Comparison of ENCODE assay signal across 1 cellular context in genomic region chr3:158683216-158683975, GRCh38.
A peak's percentile ranks its signal among the peaks of the same experiment; 100 is the strongest.
TF ChIP-seq lines count a peak whose summit lies in the region.

No MANE protein-coding gene starts in this region.

TF ChIP-seq in IMR-90, 13 proteins besides CTCF, POLR2A, EP300 and RAD21:
- TF ChIP-seq ELK1 (IDR thresholded peaks at IDR 0.05; ENCODE audit: borderline replicate concordance, low read depth, low read length): no peak
- no peak for TF ChIP-seq NFE2L2 (IDR thresholded peaks at IDR 0.05; ENCODE audit: low read depth, low read length)
- no peak for TF ChIP-seq CHD1 (IDR thresholded peaks at IDR 0.05; ENCODE audit: low read depth, low read length)
- TF ChIP-seq RCOR1 (IDR thresholded peaks at IDR 0.05; ENCODE audit: insufficient replicate concordance, low read length): no peak
- TF ChIP-seq RFX5 (IDR thresholded peaks at IDR 0.05; ENCODE audit: low read depth, low read length): no peak
- TF ChIP-seq CEBPB (IDR thresholded peaks at IDR 0.05; ENCODE audit: low read depth, low read length): peak; percentile 89
- TF ChIP-seq MAFK (IDR thresholded peaks at IDR 0.05; ENCODE audit: low read depth, low read length): peak; percentile 91
- 0 out of 2 replicates have a peak, but pooled peaks have one; percentile 5 for TF ChIP-seq FOS (IDR thresholded peaks at IDR 0.05; ENCODE audit: low read depth, low read length)
- TF ChIP-seq, protein P1, sequence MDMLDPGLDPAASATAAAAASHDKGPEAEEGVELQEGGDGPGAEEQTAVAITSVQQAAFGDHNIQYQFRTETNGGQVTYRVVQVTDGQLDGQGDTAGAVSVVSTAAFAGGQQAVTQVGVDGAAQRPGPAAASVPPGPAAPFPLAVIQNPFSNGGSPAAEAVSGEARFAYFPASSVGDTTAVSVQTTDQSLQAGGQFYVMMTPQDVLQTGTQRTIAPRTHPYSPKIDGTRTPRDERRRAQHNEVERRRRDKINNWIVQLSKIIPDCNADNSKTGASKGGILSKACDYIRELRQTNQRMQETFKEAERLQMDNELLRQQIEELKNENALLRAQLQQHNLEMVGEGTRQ (IDR thresholded peaks at IDR 0.05; ENCODE audit: low read depth, low read length): no peak
- no peak for TF ChIP-seq MXI1 (IDR thresholded peaks at IDR 0.05; ENCODE audit: borderline replicate concordance, low read depth, low read length)
